In genomic region chr9:95725045-95725444, GRCh38 we compare ENCODE assay signal across 12 cellular contexts.
A peak's percentile ranks its signal among the peaks of the same experiment; 100 is the strongest.
DNase-seq lines count a peak whose midpoint lies in the region; ATAC-seq and TF ChIP-seq lines count a peak whose summit lies in the region.
"Had no signal": no experiment of that assay in that cellular context is flagged by ENCODE, and none has a peak within 500 bp of the region (broad histone marks: within the 10 kb centered on the region; RNA-seq: fewer than 3 reads in every experiment).

No MANE protein-coding gene starts in this region.

- H3K27ac ChIP-seq in left lung: no peak overlapping the region

- in situ Hi-C loops in ACHN (cut with HindIII; ENCODE audit: low pct_ligation_motif_present, low pct_unique_long_range_greater_than_20kb, low sequenced_read_pairs): no loop called here

- DNase-seq in activated CD8-positive, alpha-beta memory T cell treated with anti-CD3 and anti-CD28 coated beads for 24 hours: peak; percentile 69
- no peak for DNase-seq in activated CD8-positive, alpha-beta memory T cell treated with anti-CD3 and anti-CD28 coated beads, Interleukin-2, amount 50 U/mL, for 4 hours
- DNase-seq in activated T-cell treated with anti-CD3 and anti-CD28 coated beads, Interleukin-2, amount 50 U/mL, for 24 hours: peak; percentile 54
- no peak for DNase-seq in T-helper 9 cell
- no peak for DNase-seq in left lung
- no peak for DNase-seq in ACHN
- DNase-seq: NCI-H2081, occipital lobe, SHP77, trophoblast cell had no signal

- no peaks in the 10 kb centered on the region for H3K27me3 Mint-ChIP-seq in activated T-cell treated with anti-CD3 and anti-CD28 coated beads, Interleukin-2, amount 50 U/mL, for 24 hours
- peaks cover 4% of the 10 kb centered on the region for H3K27me3 Mint-ChIP-seq in stimulated activated naive CD8-positive, alpha-beta T cell treated with anti-CD3 and anti-CD28 coated beads, Interleukin-15, Interleukin-2, amounts not matched to agents 100 ng/mL and 50 ng/mL, for 24 hours

- no peaks in the 10 kb centered on the region for H3K9me3 ChIP-seq in left lung

- H3K4me3 ChIP-seq in left lung: no peak overlapping the region

- no peaks in the 10 kb centered on the region for H3K27me3 ChIP-seq in left lung

- ATAC-seq in HG03095 (IDR thresholded peaks at IDR 0.05; ENCODE audit: unreplicated experiment): peak; percentile 12
- no peak for ATAC-seq in left lung

- H3K4me1 ChIP-seq in left lung: no peaks in the 10 kb centered on the region

- H3K27ac Mint-ChIP-seq in activated T-cell treated with anti-CD3 and anti-CD28 coated beads, Interleukin-2, amount 50 U/mL, for 24 hours: peak overlapping the region; percentile 79
- H3K27ac Mint-ChIP-seq in stimulated activated naive CD8-positive, alpha-beta T cell treated with anti-CD3 and anti-CD28 coated beads, Interleukin-15, Interleukin-2, amounts not matched to agents 100 ng/mL and 50 ng/mL, for 24 hours: peak overlapping the region; percentile 91

- peaks cover 8% of the 10 kb centered on the region for H3K9me3 Mint-ChIP-seq in activated T-cell treated with anti-CD3 and anti-CD28 coated beads, Interleukin-2, amount 50 U/mL, for 24 hours
- H3K9me3 Mint-ChIP-seq in stimulated activated naive CD8-positive, alpha-beta T cell treated with anti-CD3 and anti-CD28 coated beads, Interleukin-15, Interleukin-2, amounts not matched to agents 100 ng/mL and 50 ng/mL, for 24 hours: peaks cover 7% of the 10 kb centered on the region

- no peaks in the 10 kb centered on the region for H3K36me3 ChIP-seq in left lung

- peaks cover 52% of the 10 kb centered on the region for H3K4me1 Mint-ChIP-seq in activated T-cell treated with anti-CD3 and anti-CD28 coated beads, Interleukin-2, amount 50 U/mL, for 24 hours (ENCODE audit: low read depth)
- H3K4me1 Mint-ChIP-seq in stimulated activated naive CD8-positive, alpha-beta T cell treated with anti-CD3 and anti-CD28 coated beads, Interleukin-15, Interleukin-2, amounts not matched to agents 100 ng/mL and 50 ng/mL, for 24 hours (ENCODE audit: low read depth): peaks cover 55% of the 10 kb centered on the region

- peaks cover 4% of the 10 kb centered on the region for H3K36me3 Mint-ChIP-seq in activated T-cell treated with anti-CD3 and anti-CD28 coated beads, Interleukin-2, amount 50 U/mL, for 24 hours (ENCODE audit: low read depth)
- H3K36me3 Mint-ChIP-seq in stimulated activated naive CD8-positive, alpha-beta T cell treated with anti-CD3 and anti-CD28 coated beads, Interleukin-15, Interleukin-2, amounts not matched to agents 100 ng/mL and 50 ng/mL, for 24 hours (ENCODE audit: low read depth): peaks cover 5% of the 10 kb centered on the region

- intact Hi-C loops in left lung (cut with DNase I): loop anchor here in 1 of 2 donors (10.0 kb wide), 1 partner anchor 490 kb away; no protein-coding TSS in a partner anchor

- no peak for TF ChIP-seq CTCF in left lung (IDR thresholded peaks at IDR 0.05)

- peak overlapping the region; percentile 50 for H3K4me3 Mint-ChIP-seq in activated T-cell treated with anti-CD3 and anti-CD28 coated beads, Interleukin-2, amount 50 U/mL, for 24 hours
- peak overlapping the region; percentile 39 for H3K4me3 Mint-ChIP-seq in stimulated activated naive CD8-positive, alpha-beta T cell treated with anti-CD3 and anti-CD28 coated beads, Interleukin-15, Interleukin-2, amounts not matched to agents 100 ng/mL and 50 ng/mL, for 24 hours

Comparison
In these comparisons a context has a peak if more than half of its experiments do, and no peak if none do; other contexts are left out.
1. DNase-seq: peak in activated CD8-positive, alpha-beta memory T cell treated with anti-CD3 and anti-CD28 coated beads for 24 hours (single experiment) and activated T-cell treated with anti-CD3 and anti-CD28 coated beads, Interleukin-2, amount 50 U/mL, for 24 hours (single experiment); none in activated CD8-positive, alpha-beta memory T cell treated with anti-CD3 and anti-CD28 coated beads, Interleukin-2, amount 50 U/mL, for 4 hours (single experiment), T-helper 9 cell (single experiment), left lung (0 of 2) and ACHN (single experiment).